In genomic region chr17:74335529-74336062, GRCh38 we compare ENCODE assay signal across 35 cellular contexts. TPM values are rescaled to one million over a fixed set of nuclear protein-coding genes. Genes with fewer than 3 reads are reported as not detected.
"Had no signal": no experiment of that assay in that cellular context is flagged by ENCODE, and none has a peak within 500 bp of the region (broad histone marks: within the 10 kb centered on the region; RNA-seq: fewer than 3 reads in every experiment).

No MANE protein-coding gene starts in this region.

- H3K27me3 Mint-ChIP-seq: activated CD4-positive, alpha-beta T cell treated with anti-CD3 and anti-CD28 coated beads for 36 hours; activated naive CD4-positive, alpha-beta T cell treated with anti-CD3 and anti-CD28 coated beads, Interleukin-2, amount 50 U/mL, for 24 hours; activated naive CD8-positive, alpha-beta T cell treated with anti-CD3 and anti-CD28 coated beads, Interleukin-2, amount 50 U/mL, for 24 hours; effector memory CD8-positive, alpha-beta T cell; stimulated activated naive CD8-positive, alpha-beta T cell treated with anti-CD3 and anti-CD28 coated beads, Interleukin-15, amount 100 ng/mL, for 72 hours had no signal

- H3K27me3 ChIP-seq: neural progenitor cell, right atrium auricular region had no signal

- H3K4me1 Mint-ChIP-seq: activated CD4-positive, alpha-beta T cell treated with anti-CD3 and anti-CD28 coated beads for 36 hours; activated naive CD4-positive, alpha-beta T cell treated with anti-CD3 and anti-CD28 coated beads, Interleukin-2, amount 50 U/mL, for 24 hours; activated naive CD8-positive, alpha-beta T cell treated with anti-CD3 and anti-CD28 coated beads, Interleukin-2, amount 50 U/mL, for 24 hours; stimulated activated naive CD8-positive, alpha-beta T cell treated with anti-CD3 and anti-CD28 coated beads, Interleukin-15, amount 100 ng/mL, for 72 hours had no signal

- H3K36me3 Mint-ChIP-seq: activated CD8-positive, alpha-beta memory T cell treated with anti-CD3 and anti-CD28 coated beads, Interleukin-2, amount 10 ng/mL, durations not matched to agents 7 days and 5 days; activated naive CD4-positive, alpha-beta T cell treated with anti-CD3 and anti-CD28 coated beads, Interleukin-2, amount 50 U/mL, for 24 hours; natural killer cell; neural progenitor cell; stimulated activated memory B cell treated with anti-CD40 and anti-IgM and Interleukin-4, amounts not matched to agents 10 μg/mL and 1 μg/mL and 100 μg/mL, for 72 hours had no signal

- H3K9ac ChIP-seq: neural progenitor cell had no signal

- DNase-seq: activated CD4-positive, alpha-beta T cell treated with anti-CD3 and anti-CD28 coated beads for 36 hours; activated CD4-positive, CD25-positive, alpha-beta regulatory T cell; activated CD8-positive, alpha-beta memory T cell treated with anti-CD3 and anti-CD28 coated beads, Interleukin-2, amount 10 ng/mL, durations not matched to agents 7 days and 5 days; activated CD8-positive, alpha-beta T cell treated with anti-CD3 and anti-CD28 coated beads, Interleukin-2, amount 10 ng/mL, durations not matched to agents 7 days and 5 days; activated naive CD8-positive, alpha-beta T cell treated with anti-CD3 and anti-CD28 coated beads, Interleukin-2, amount 50 U/mL, for 24 hours; activated T-cell treated with anti-CD3 and anti-CD28 coated beads, Interleukin-2, amount 50 U/mL, for 48 hours; amygdala; cerebellar nuclear complex; effector memory CD8-positive, alpha-beta T cell; heart left ventricle; kidney glomerular epithelial cell; left lung; lower lobe of right lung; mesendoderm; natural killer cell; stimulated activated CD4-positive, alpha-beta T cell treated with anti-CD3 and anti-CD28 coated beads, Interleukin-1b, Interleukin-23, amount 100 ng/mL, for 48 hours; stimulated activated CD4-positive, alpha-beta T cell treated with anti-CD3 and anti-CD28 coated beads, Interleukin-4, amount 100 ng/mL, for 4 hours; stimulated activated CD8-positive, alpha-beta memory T cell treated with anti-CD3 and anti-CD28 coated beads, Interleukin-4, amount 100 ng/mL, for 48 hours; stimulated activated naive CD8-positive, alpha-beta T cell treated with anti-CD3 and anti-CD28 coated beads, Interleukin-15, amount 100 ng/mL, for 72 hours; T-helper 2 cell; tibial artery had no signal

- H3K4me1 ChIP-seq: left lung, lower lobe of right lung, right atrium auricular region, tibial artery had no signal

- H2AFZ ChIP-seq: neural progenitor cell had no signal

- ATAC-seq: activated CD4-positive, alpha-beta T cell treated with anti-CD3 and anti-CD28 coated beads for 36 hours; activated CD8-positive, alpha-beta T cell treated with anti-CD3 and anti-CD28 coated beads, Interleukin-2, amount 10 ng/mL, durations not matched to agents 7 days and 5 days; activated naive CD8-positive, alpha-beta T cell treated with anti-CD3 and anti-CD28 coated beads, Interleukin-2, amount 50 U/mL, for 24 hours; effector memory CD8-positive, alpha-beta T cell; heart left ventricle; left lung; lower lobe of right lung; natural killer cell; stimulated activated memory B cell treated with anti-CD40 and anti-IgM and Interleukin-4, amounts not matched to agents 10 μg/mL and 1 μg/mL and 100 μg/mL, for 72 hours; stimulated activated naive CD8-positive, alpha-beta T cell treated with anti-CD3 and anti-CD28 coated beads, Interleukin-15, amount 100 ng/mL, for 72 hours had no signal

- H3K27ac Mint-ChIP-seq: activated CD4-positive, alpha-beta T cell treated with anti-CD3 and anti-CD28 coated beads for 36 hours; activated CD8-positive, alpha-beta T cell treated with anti-CD3 and anti-CD28 coated beads, Interleukin-2, amount 10 ng/mL, durations not matched to agents 7 days and 5 days; activated naive CD4-positive, alpha-beta T cell treated with anti-CD3 and anti-CD28 coated beads, Interleukin-2, amount 50 U/mL, for 24 hours; activated naive CD8-positive, alpha-beta T cell treated with anti-CD3 and anti-CD28 coated beads, Interleukin-2, amount 50 U/mL, for 24 hours; activated T-helper 2 cell treated with anti-CD3 and anti-CD28 coated beads, Interferon-gamma antibody, Interleukin-2, Interleukin-4, amounts not matched to agents 10 μg/mL and 5 μg/mL and 100 μg/mL, durations not matched to agents 14 hours and 24 hours and 36 hours; effector memory CD8-positive, alpha-beta T cell; natural killer cell; neural progenitor cell; stimulated activated memory B cell treated with anti-CD40 and anti-IgM and Interleukin-4, amounts not matched to agents 10 μg/mL and 1 μg/mL and 100 μg/mL, for 72 hours; stimulated activated naive CD8-positive, alpha-beta T cell treated with anti-CD3 and anti-CD28 coated beads, Interleukin-15, amount 100 ng/mL, for 72 hours had no signal

- H3K9me3 Mint-ChIP-seq: activated naive CD4-positive, alpha-beta T cell treated with anti-CD3 and anti-CD28 coated beads, Interleukin-2, amount 50 U/mL, for 24 hours; activated naive CD8-positive, alpha-beta T cell treated with anti-CD3 and anti-CD28 coated beads, Interleukin-2, amount 50 U/mL, for 24 hours; activated T-helper 2 cell treated with anti-CD3 and anti-CD28 coated beads, Interferon-gamma antibody, Interleukin-2, Interleukin-4, amounts not matched to agents 10 μg/mL and 5 μg/mL and 100 μg/mL, durations not matched to agents 14 hours and 24 hours and 36 hours; effector memory CD8-positive, alpha-beta T cell; natural killer cell; neural progenitor cell; stimulated activated memory B cell treated with anti-CD40 and anti-IgM and Interleukin-4, amounts not matched to agents 10 μg/mL and 1 μg/mL and 100 μg/mL, for 72 hours; stimulated activated naive CD8-positive, alpha-beta T cell treated with anti-CD3 and anti-CD28 coated beads, Interleukin-15, amount 100 ng/mL, for 72 hours had no signal

- H3K9me3 ChIP-seq: lower lobe of right lung, right atrium auricular region had no signal

- H3K4me2 ChIP-seq: neural progenitor cell, smooth muscle cell had no signal

- H3K27ac ChIP-seq: coronary artery, heart left ventricle, left lung, lower lobe of right lung, neural progenitor cell, right atrium auricular region, tibial artery had no signal

- H3K4me3 Mint-ChIP-seq: activated CD4-positive, alpha-beta T cell treated with anti-CD3 and anti-CD28 coated beads for 36 hours; activated CD8-positive, alpha-beta memory T cell treated with anti-CD3 and anti-CD28 coated beads, Interleukin-2, amount 10 ng/mL, durations not matched to agents 7 days and 5 days; activated CD8-positive, alpha-beta T cell treated with anti-CD3 and anti-CD28 coated beads, Interleukin-2, amount 10 ng/mL, durations not matched to agents 7 days and 5 days; activated naive CD4-positive, alpha-beta T cell treated with anti-CD3 and anti-CD28 coated beads, Interleukin-2, amount 50 U/mL, for 24 hours; activated naive CD8-positive, alpha-beta T cell treated with anti-CD3 and anti-CD28 coated beads, Interleukin-2, amount 50 U/mL, for 24 hours; effector memory CD8-positive, alpha-beta T cell; natural killer cell; neural progenitor cell; stimulated activated memory B cell treated with anti-CD40 and anti-IgM and Interleukin-4, amounts not matched to agents 10 μg/mL and 1 μg/mL and 100 μg/mL, for 72 hours; stimulated activated naive CD8-positive, alpha-beta T cell treated with anti-CD3 and anti-CD28 coated beads, Interleukin-15, amount 100 ng/mL, for 72 hours had no signal

RNA-seq across cellular contexts. Expression of gene KIF19, which starts 9.6 kb away (rescaled TPM):
- total RNA-seq: bronchial epithelial cell, fibroblast of villous mesenchyme, smooth muscle cell had no signal

RNA-seq across cellular contexts. Expression of gene BTBD17, which starts 26.1 kb away (rescaled TPM):
- total RNA-seq: activated CD4-positive, alpha-beta T cell treated with anti-CD3 and anti-CD28 coated beads for 36 hours; activated CD8-positive, alpha-beta memory T cell treated with anti-CD3 and anti-CD28 coated beads, Interleukin-2, amount 10 ng/mL, durations not matched to agents 7 days and 5 days; activated CD8-positive, alpha-beta T cell treated with anti-CD3 and anti-CD28 coated beads, Interleukin-2, amount 10 ng/mL, durations not matched to agents 7 days and 5 days; activated T-helper 2 cell treated with anti-CD3 and anti-CD28 coated beads, Interferon-gamma antibody, Interleukin-2, Interleukin-4, amounts not matched to agents 10 μg/mL and 5 μg/mL and 100 μg/mL, durations not matched to agents 14 hours and 24 hours and 36 hours; bronchial epithelial cell; fibroblast of villous mesenchyme; heart left ventricle; left lung; lower lobe of right lung; mononuclear cell; pulmonary artery endothelial cell; right atrium auricular region; smooth muscle cell; ureter had no signal

RNA-seq across cellular contexts. Expression of gene GPR142, which starts 31.7 kb away (rescaled TPM):
- total RNA-seq: activated CD4-positive, alpha-beta T cell treated with anti-CD3 and anti-CD28 coated beads for 36 hours; activated CD8-positive, alpha-beta memory T cell treated with anti-CD3 and anti-CD28 coated beads, Interleukin-2, amount 10 ng/mL, durations not matched to agents 7 days and 5 days; activated CD8-positive, alpha-beta T cell treated with anti-CD3 and anti-CD28 coated beads, Interleukin-2, amount 10 ng/mL, durations not matched to agents 7 days and 5 days; activated T-helper 2 cell treated with anti-CD3 and anti-CD28 coated beads, Interferon-gamma antibody, Interleukin-2, Interleukin-4, amounts not matched to agents 10 μg/mL and 5 μg/mL and 100 μg/mL, durations not matched to agents 14 hours and 24 hours and 36 hours; bronchial epithelial cell; fibroblast of lung; fibroblast of villous mesenchyme; heart left ventricle; left lung; lower lobe of right lung; mononuclear cell; natural killer cell; omental fat pad; pulmonary artery endothelial cell; right atrium auricular region; smooth muscle cell had no signal
